Comparison of ENCODE assay signal across 11 cellular contexts in genomic region chr1:147717051-147717705, GRCh38. TPM values are rescaled to one million over a fixed set of nuclear protein-coding genes. Genes with fewer than 3 reads are reported as not detected.
DNase-seq lines count a peak whose midpoint lies in the region; ATAC-seq and TF ChIP-seq lines count a peak whose summit lies in the region.
"Had no signal": no experiment of that assay in that cellular context is flagged by ENCODE, and none has a peak within 500 bp of the region (broad histone marks: within the 10 kb centered on the region; RNA-seq: fewer than 3 reads in every experiment).

No MANE protein-coding gene starts in this region.

- H3K27ac ChIP-seq in trophoblast cell (ENCODE audit: low read depth, low read length) (no peak overlapping the region), gastroesophageal sphincter (no peak overlapping the region), neuronal stem cell (replicated peaks; ENCODE audit: low read length) (no peak overlapping the region)

- WGBS in trophoblast cell (ENCODE audit: extremely low coverage, insufficient coverage, insufficient read length) = no CpG with 5 or more reads among the region's 6 CpGs
- WGBS in gastroesophageal sphincter (ENCODE audit: low coverage in 1 of 2), 2 donors = 70 to 83% methylated on average over 2 of the region's 6 CpGs
- WGBS in neuronal stem cell (ENCODE audit: extremely low coverage in 2 of 2, insufficient read length in 2 of 2, insufficient replicate concordance in 1 of 2), 2 donors = no CpG with 5 or more reads among the region's 6 CpGs

- no peak for TF ChIP-seq POLR2A in gastroesophageal sphincter (IDR thresholded peaks at IDR 0.05)

- no peak overlapping the region for H2AK5ac ChIP-seq in trophoblast cell (ENCODE audit: low read length)
- no peak overlapping the region for H2AK5ac ChIP-seq in neuronal stem cell (ENCODE audit: low read depth, low read length)

- H3K4me3 ChIP-seq in GM12865 (ENCODE audit: low read depth, low read length) = no peak overlapping the region
- no peak overlapping the region for H3K4me3 ChIP-seq in trophoblast cell (ENCODE audit: low read depth, low read length)
- no peak overlapping the region for H3K4me3 ChIP-seq in gastroesophageal sphincter
- no peak overlapping the region for H3K4me3 ChIP-seq in neuronal stem cell (ENCODE audit: low read length in 2 of 2)

- H2BK120ac ChIP-seq in trophoblast cell (ENCODE audit: insufficient read depth, low read length, poor library complexity) (no peak overlapping the region), neuronal stem cell (ENCODE audit: low read depth, low read length) (no peak overlapping the region)

- H3K9me3 ChIP-seq in trophoblast cell (ENCODE audit: insufficient read depth, low read depth, low read length) (peaks cover 9% of the 10 kb centered on the region), gastroesophageal sphincter (no peaks in the 10 kb centered on the region), neuronal stem cell (replicated peaks in 1 of 2; ENCODE audit: control insufficient read depth in 2 of 2, insufficient read depth in 1 of 2, low read depth in 1 of 2, low read length in 2 of 2) (peaks cover 15% of the 10 kb centered on the region in 2 donors)

- H3K27me3 ChIP-seq in trophoblast cell (ENCODE audit: insufficient read depth, low read length) (no peaks in the 10 kb centered on the region), gastroesophageal sphincter (peaks cover 33% of the 10 kb centered on the region), neuronal stem cell (ENCODE audit: control insufficient read depth in 3 of 3, insufficient read depth in 3 of 3, low read depth in 1 of 3, low read length in 3 of 3) (no peaks in the 10 kb centered on the region)

- TF ChIP-seq EP300 in gastroesophageal sphincter (IDR thresholded peaks at IDR 0.05) = no peak

- no peak overlapping the region for H2AFZ ChIP-seq in trophoblast cell (ENCODE audit: insufficient read depth, low read length, poor library complexity)
- H2AFZ ChIP-seq in neuronal stem cell (ENCODE audit: low read length) = no peak overlapping the region

- H2BK12ac ChIP-seq in trophoblast cell (ENCODE audit: low read length) (no peak overlapping the region), neuronal stem cell (ENCODE audit: low read length) (no peak overlapping the region)

- no peaks in the 10 kb centered on the region for H3K79me2 ChIP-seq in trophoblast cell (ENCODE audit: control insufficient read depth, insufficient read depth, low read length, poor library complexity)

- no peaks in the 10 kb centered on the region for H3K36me3 ChIP-seq in trophoblast cell (ENCODE audit: control insufficient read depth in 1 of 2, insufficient read depth in 2 of 2, low read length in 2 of 2)
- H3K36me3 ChIP-seq in gastroesophageal sphincter = no peaks in the 10 kb centered on the region
- H3K36me3 ChIP-seq in neuronal stem cell (replicated peaks in 1 of 2; ENCODE audit: control insufficient read depth in 2 of 2, insufficient read depth in 2 of 2, low read length in 2 of 2) = no peaks in the 10 kb centered on the region

- H3K4ac ChIP-seq in trophoblast cell (ENCODE audit: low read depth, low read length) = no peak overlapping the region
- no peak overlapping the region for H3K4ac ChIP-seq in neuronal stem cell (ENCODE audit: low read length)

- TF ChIP-seq CTCF in GM12865 (IDR thresholded peaks at IDR 0.05; ENCODE audit: insufficient read depth, low read depth, low read length, missing control alignments) (no peak), gastroesophageal sphincter (IDR thresholded peaks at IDR 0.05) (no peak)

- no peak for ATAC-seq in gastroesophageal sphincter
- ATAC-seq: activated CD8-positive, alpha-beta T cell treated with anti-CD3 and anti-CD28 coated beads, Interleukin-2, amount 10 ng/mL, durations not matched to agents 7 days and 5 days had no signal

- H3K79me1 ChIP-seq in trophoblast cell (ENCODE audit: low read length) (no peaks in the 10 kb centered on the region), neuronal stem cell (ENCODE audit: low read depth, low read length) (no peaks in the 10 kb centered on the region)

- H3K18ac ChIP-seq in trophoblast cell (ENCODE audit: low read length) = no peak overlapping the region
- H3K18ac ChIP-seq in neuronal stem cell (ENCODE audit: low read length) = no peak overlapping the region

- peaks cover 3 to 14% of the 10 kb centered on the region in 2 experiments for H3K4me1 ChIP-seq in trophoblast cell (ENCODE audit: control insufficient read depth in 1 of 2, insufficient read depth in 2 of 2, low read length in 2 of 2)
- H3K4me1 ChIP-seq in gastroesophageal sphincter = no peaks in the 10 kb centered on the region
- H3K4me1 ChIP-seq in neuronal stem cell (ENCODE audit: control insufficient read depth in 2 of 2, insufficient read depth in 1 of 2, low read depth in 1 of 2, low read length in 2 of 2) = no peaks in the 10 kb centered on the region

- DNase-seq in GM12865 (ENCODE audit: low read depth) = peak; percentile 28
- DNase-seq in NCI-H2107 treated with DMSO at 0.1 percent for 48 hours (lab: John Stamatoyannopoulos, UW; ENCODE audit: unreplicated experiment) = peak; percentile 80
- DNase-seq in central memory CD4-positive, alpha-beta T cell = peak; percentile 60
- DNase-seq in trophoblast cell = peak; percentile 86 to 91
- DNase-seq in amniotic stem cell (lab: John Stamatoyannopoulos, UW) = no peak
- DNase-seq in SKM-1 (lab: John Stamatoyannopoulos, UW; ENCODE audit: unreplicated experiment) = no peak
- DNase-seq in neuronal stem cell (ENCODE audit: low spot score) = no peak
- DNase-seq: activated CD8-positive, alpha-beta T cell treated with anti-CD3 and anti-CD28 coated beads, Interleukin-2, amount 10 ng/mL, durations not matched to agents 7 days and 5 days; stimulated activated CD4-positive, alpha-beta T cell treated with anti-CD3 and anti-CD28 coated beads, Interleukin-4, amount 100 ng/mL, for 24 hours had no signal

- no peak overlapping the region for H2BK15ac ChIP-seq in neuronal stem cell (ENCODE audit: low read length)

- H4K8ac ChIP-seq in trophoblast cell (ENCODE audit: low read depth, low read length) = no peak overlapping the region
- H4K8ac ChIP-seq in neuronal stem cell (ENCODE audit: low read depth, low read length) = no peak overlapping the region

- H4K91ac ChIP-seq in trophoblast cell (ENCODE audit: low read depth, low read length) (no peak overlapping the region), neuronal stem cell (ENCODE audit: low read depth, low read length, poor library complexity) (no peak overlapping the region)

- no peak overlapping the region for H3K9ac ChIP-seq in trophoblast cell (ENCODE audit: low read length)
- no peak overlapping the region for H3K9ac ChIP-seq in neuronal stem cell (ENCODE audit: low read depth, low read length, poor library complexity)

- no peak overlapping the region for H2BK5ac ChIP-seq in trophoblast cell (ENCODE audit: low read depth, low read length, poor library complexity)
- H2BK5ac ChIP-seq in neuronal stem cell (ENCODE audit: low read length) = no peak overlapping the region

- no peak overlapping the region for H3K23ac ChIP-seq in trophoblast cell (ENCODE audit: low read length)
- no peak overlapping the region for H3K23ac ChIP-seq in neuronal stem cell (ENCODE audit: low read depth, low read length, poor library complexity)

- H3K14ac ChIP-seq in trophoblast cell (ENCODE audit: low read length) (no peak overlapping the region), neuronal stem cell (ENCODE audit: low read length) (no peak overlapping the region)

- H3K4me2 ChIP-seq in trophoblast cell (ENCODE audit: low read length) (no peak overlapping the region), neuronal stem cell (ENCODE audit: insufficient read depth, low read length, poor library complexity, severe bottlenecking) (no peak overlapping the region)

- H4K12ac ChIP-seq in trophoblast cell (ENCODE audit: low read depth, low read length) = no peak overlapping the region

RNA-seq across cellular contexts. Expression of gene GJA5, which starts 43.2 kb away (rescaled TPM):
- 32.7 and 38.5 TPM in 2 replicates for polyA plus RNA-seq in trophoblast cell (2013)
- 10 to 100 TPM in 2 of 4 donors, 1 to 10 TPM in 2; 3.9 to 17.4 (median 7.9) TPM for total RNA-seq in gastroesophageal sphincter
- polyA plus RNA-seq in neuronal stem cell (2013, experiment 1 of 2) = 0.74 TPM
- polyA plus RNA-seq in neuronal stem cell (2013, experiment 2 of 2) = 0.62 TPM
- total RNA-seq: activated CD8-positive, alpha-beta T cell treated with anti-CD3 and anti-CD28 coated beads, Interleukin-2, amount 10 ng/mL, durations not matched to agents 7 days and 5 days had no signal
- polyA plus RNA-seq: neural cell had no signal

RNA-seq across cellular contexts. Expression of gene ACP6, which starts 46.9 kb away (rescaled TPM):
- 3.2 and 3.6 TPM in 2 replicates for polyA plus RNA-seq in trophoblast cell (2013)
- total RNA-seq in gastroesophageal sphincter = 10 to 100 TPM in 3 of 4 donors, 1 to 10 TPM in 1; 8.8 to 20.7 (median 13.9) TPM
- 10.1 TPM for polyA plus RNA-seq in neuronal stem cell (2013, experiment 1 of 2)
- polyA plus RNA-seq in neuronal stem cell (2013, experiment 2 of 2) = 10.3 TPM

Comparison
In these comparisons a context has a peak if more than half of its experiments do, and no peak if none do; other contexts are left out.
1. DNase-seq: peak in GM12865 (single experiment), NCI-H2107 treated with DMSO at 0.1 percent for 48 hours (single experiment), central memory CD4-positive, alpha-beta T cell (single experiment) and trophoblast cell (2 of 2); none in amniotic stem cell (single experiment), SKM-1 (single experiment) and neuronal stem cell (single experiment).